20 cellular contexts compared by ENCODE assay signal in genomic region chr7:113371376-113372043, GRCh38.
DNase-seq lines count a peak whose midpoint lies in the region; ATAC-seq and TF ChIP-seq lines count a peak whose summit lies in the region.
"Had no signal": no experiment of that assay in that cellular context is flagged by ENCODE, and none has a peak within 500 bp of the region (broad histone marks: within the 10 kb centered on the region; RNA-seq: fewer than 3 reads in every experiment).

No MANE protein-coding gene starts in this region.

- no peaks in the 10 kb centered on the region for H3K9me3 ChIP-seq in adipocyte (ENCODE audit: control insufficient read depth, low read length)
- H3K9me3 ChIP-seq: left ventricle myocardium inferior had no signal

- peak; percentile 83 for ATAC-seq in sciatic nerve

- no peaks in the 10 kb centered on the region for H3K27me3 Mint-ChIP-seq in activated CD4-positive, alpha-beta memory T cell treated with anti-CD3 and anti-CD28 coated beads, Interleukin-2, amount 10 ng/mL, durations not matched to agents 7 days and 5 days
- H3K27me3 Mint-ChIP-seq: activated naive CD4-positive, alpha-beta T cell treated with anti-CD3 and anti-CD28 coated beads, Interleukin-2, amount 10 ng/mL, durations not matched to agents 7 days and 5 days had no signal

- H3K27me3 ChIP-seq in adipocyte (replicated peaks; ENCODE audit: control insufficient read depth, insufficient read depth, low read length) = no peaks in the 10 kb centered on the region
- H3K27me3 ChIP-seq: cardiac muscle cell had no signal

- POLR2A ChIA-PET in activated CD4-positive, alpha-beta memory T cell treated with anti-CD3 and anti-CD28 coated beads, Interleukin-2, amount 10 ng/mL, durations not matched to agents 7 days and 5 days (lab: Charles Lee) = no interaction called here

- H3K36me3 ChIP-seq in adipocyte (ENCODE audit: control insufficient read depth, insufficient read depth, low read length, severe bottlenecking) = no peaks in the 10 kb centered on the region
- H3K36me3 ChIP-seq: cardiac muscle cell, left ventricle myocardium inferior had no signal

- H3K4me3 ChIP-seq in adipocyte (ENCODE audit: low read length) = no peak overlapping the region
- no peak overlapping the region for H3K4me3 ChIP-seq in fibroblast of mammary gland (ENCODE audit: control insufficient read depth, low read depth, low read length)
- H3K4me3 ChIP-seq: cardiac muscle cell, GM23248, left ventricle myocardium inferior had no signal

- intact Hi-C loops in sciatic nerve (cut with DNase I) = no loop called here

- H3K36me3 Mint-ChIP-seq in activated CD4-positive, alpha-beta memory T cell treated with anti-CD3 and anti-CD28 coated beads, Interleukin-2, amount 10 ng/mL, durations not matched to agents 7 days and 5 days (ENCODE audit: low read depth) = no peaks in the 10 kb centered on the region
- H3K36me3 Mint-ChIP-seq: activated naive CD4-positive, alpha-beta T cell treated with anti-CD3 and anti-CD28 coated beads, Interleukin-2, amount 10 ng/mL, durations not matched to agents 7 days and 5 days had no signal

- H3K4me1 ChIP-seq in adipocyte (ENCODE audit: control insufficient read depth, insufficient read depth, low read length) = peaks cover 4% of the 10 kb centered on the region
- H3K4me1 ChIP-seq: left ventricle myocardium inferior had no signal

- H3K4me1 Mint-ChIP-seq in activated CD4-positive, alpha-beta memory T cell treated with anti-CD3 and anti-CD28 coated beads, Interleukin-2, amount 10 ng/mL, durations not matched to agents 7 days and 5 days = no peaks in the 10 kb centered on the region
- H3K4me1 Mint-ChIP-seq: activated naive CD4-positive, alpha-beta T cell treated with anti-CD3 and anti-CD28 coated beads, Interleukin-2, amount 10 ng/mL, durations not matched to agents 7 days and 5 days had no signal

- H3K4me3 Mint-ChIP-seq in activated CD4-positive, alpha-beta memory T cell treated with anti-CD3 and anti-CD28 coated beads, Interleukin-2, amount 10 ng/mL, durations not matched to agents 7 days and 5 days = no peak overlapping the region
- H3K4me3 Mint-ChIP-seq: activated naive CD4-positive, alpha-beta T cell treated with anti-CD3 and anti-CD28 coated beads, Interleukin-2, amount 10 ng/mL, durations not matched to agents 7 days and 5 days had no signal

- CTCF ChIA-PET in activated CD4-positive, alpha-beta memory T cell treated with anti-CD3 and anti-CD28 coated beads, Interleukin-2, amount 10 ng/mL, durations not matched to agents 7 days and 5 days (lab: Charles Lee) = no interaction called here

- no peaks in the 10 kb centered on the region for H3K9me3 Mint-ChIP-seq in activated CD4-positive, alpha-beta memory T cell treated with anti-CD3 and anti-CD28 coated beads, Interleukin-2, amount 10 ng/mL, durations not matched to agents 7 days and 5 days
- H3K9me3 Mint-ChIP-seq: activated naive CD4-positive, alpha-beta T cell treated with anti-CD3 and anti-CD28 coated beads, Interleukin-2, amount 10 ng/mL, durations not matched to agents 7 days and 5 days had no signal

- H3K27ac Mint-ChIP-seq in activated CD4-positive, alpha-beta memory T cell treated with anti-CD3 and anti-CD28 coated beads, Interleukin-2, amount 10 ng/mL, durations not matched to agents 7 days and 5 days = no peak overlapping the region
- H3K27ac Mint-ChIP-seq: activated naive CD4-positive, alpha-beta T cell treated with anti-CD3 and anti-CD28 coated beads, Interleukin-2, amount 10 ng/mL, durations not matched to agents 7 days and 5 days had no signal

- H3K9ac ChIP-seq in adipocyte (ENCODE audit: low read length) = no peak overlapping the region
- H3K9ac ChIP-seq: GM23248 had no signal

- DNase-seq in H4 (ENCODE audit: low spot score) (peak; percentile 53), adipocyte (ENCODE audit: low read depth) (peak; percentile 67), fibroblast of mammary gland (ENCODE audit: low read depth) (peak; percentile 16), sciatic nerve (ENCODE audit: low spot score) (no peak), inferior parietal cortex (ENCODE audit: extremely low spot score) (no peak)
- no peak for DNase-seq in activated CD4-positive, alpha-beta T cell treated with anti-CD3 and anti-CD28 coated beads for 4 hours
- no peak for DNase-seq in activated CD4-positive, alpha-beta memory T cell treated with anti-CD3 and anti-CD28 coated beads, Interleukin-2, amount 10 ng/mL, durations not matched to agents 7 days and 5 days
- DNase-seq in activated CD4-positive, alpha-beta T cell treated with anti-CD3 and anti-CD28 coated beads for 1 hour = no peak
- DNase-seq: activated CD4-positive, alpha-beta T cell treated with anti-CD3 and anti-CD28 coated beads, Interleukin-2, amount 50 U/mL, for 48 hours; activated naive CD4-positive, alpha-beta T cell treated with anti-CD3 and anti-CD28 coated beads, Interleukin-2, amount 10 ng/mL, durations not matched to agents 7 days and 5 days; activated T-cell treated with anti-CD3 and anti-CD28 coated beads, Interleukin-2, amount 50 U/mL, for 1 hour; AML-193; COR-L47; GM23248; left ventricle myocardium inferior; MV-4-11; NCI-H2029 treated with DMSO at 0.1 percent for 48 hours; NCI-H510A; T-helper 1 cell had no signal

- no peak for TF ChIP-seq CTCF in fibroblast of mammary gland (conservative IDR thresholded peaks at IDR 0.05; ENCODE audit: control insufficient read depth, insufficient read depth, low read depth, low read length)

Comparison
In these comparisons a context has a peak if more than half of its experiments do, and no peak if none do; other contexts are left out.
1. DNase-seq: peak in H4 (single experiment), adipocyte (single experiment) and fibroblast of mammary gland (single experiment); none in sciatic nerve (single experiment), activated CD4-positive, alpha-beta T cell treated with anti-CD3 and anti-CD28 coated beads for 4 hours (0 of 2), activated CD4-positive, alpha-beta memory T cell treated with anti-CD3 and anti-CD28 coated beads, Interleukin-2, amount 10 ng/mL, durations not matched to agents 7 days and 5 days (single experiment), inferior parietal cortex (single experiment) and activated CD4-positive, alpha-beta T cell treated with anti-CD3 and anti-CD28 coated beads for 1 hour (single experiment).